ENCODE assay signal across 22 cellular contexts in genomic region chr13:90884066-90884465, GRCh38.
"Had no signal": no experiment of that assay in that cellular context is flagged by ENCODE, and none has a peak within 500 bp of the region (broad histone marks: within the 10 kb centered on the region; RNA-seq: fewer than 3 reads in every experiment).

No MANE protein-coding gene starts in this region.

- H3K9me3 ChIP-seq: ascending aorta had no signal

- H3K4me3 ChIP-seq: ascending aorta had no signal

- H3K27ac ChIP-seq: ascending aorta had no signal

- H3K36me3 ChIP-seq: ascending aorta had no signal

- DNase-seq: activated B cell treated with CpG ODN at 0.5 μM for 24 hours; activated CD4-positive, alpha-beta memory T cell treated with anti-CD3 and anti-CD28 coated beads for 36 hours; activated CD4-positive, alpha-beta T cell treated with anti-CD3 and anti-CD28 coated beads for 1 hour; activated CD4-positive, alpha-beta T cell treated with anti-CD3 and anti-CD28 coated beads, Interleukin-2, amount 10 ng/mL, durations not matched to agents 24 days and 14 days; activated CD8-positive, alpha-beta memory T cell treated with anti-CD3 and anti-CD28 coated beads for 24 hours; activated effector memory CD4-positive, alpha-beta T cell treated with anti-CD3 and anti-CD28 coated beads, Interleukin-2, amount 50 U/mL, for 16 hours; activated naive CD4-positive, alpha-beta T cell treated with Interleukin-2 at 50 U/mL for 16 hours; activated naive CD8-positive, alpha-beta T cell treated with anti-CD3 and anti-CD28 coated beads, Interleukin-2, amount 50 U/mL, for 24 hours; activated T-cell treated with anti-CD3 and anti-CD28 coated beads, Interleukin-2, amount 50 U/mL, for 4 hours; amniotic stem cell; cerebellar nuclear complex; NCI-H1048; NCI-H146; NCI-H187 treated with DMSO at 0.1 percent for 48 hours; NCI-H2081 treated with DMSO at 0.1 percent for 48 hours; NCI-H446; NCI-H748 treated with DMSO at 0.1 percent for 48 hours; SIG-M5; T-helper 17 cell; T-helper 9 cell had no signal

- H3K4me1 ChIP-seq: ascending aorta had no signal

- H3K27me3 ChIP-seq: ascending aorta had no signal

- ATAC-seq: activated naive CD4-positive, alpha-beta T cell treated with anti-CD3 and anti-CD28 coated beads, Interleukin-2, amount 50 U/mL, for 72 hours; activated naive CD8-positive, alpha-beta T cell treated with anti-CD3 and anti-CD28 coated beads, Interleukin-2, amount 50 U/mL, for 24 hours; activated T-cell treated with anti-CD3 and anti-CD28 coated beads, Interleukin-2, amount 50 U/mL, for 4 hours; T-helper 17 cell had no signal
